ENCODE assay signal across 28 cellular contexts in genomic region chr9:109591691-109592090, GRCh38.
"Had no signal": no experiment of that assay in that cellular context is flagged by ENCODE, and none has a peak within 500 bp of the region (broad histone marks: within the 10 kb centered on the region; RNA-seq: fewer than 3 reads in every experiment).

No MANE protein-coding gene starts in this region.

- H3K4me3 Mint-ChIP-seq: effector memory CD8-positive, alpha-beta T cell; naive B cell; natural killer cell treated with Interleukin-12 subunit alpha and Interleukin-12 subunit beta and Interleukin-15 and Interleukin-18, amount 100 ng/mL, for 72 hours; neural crest cell; type B pancreatic cell had no signal

- H3K27ac Mint-ChIP-seq: effector memory CD8-positive, alpha-beta T cell; naive B cell; natural killer cell treated with Interleukin-12 subunit alpha and Interleukin-12 subunit beta and Interleukin-15 and Interleukin-18, amount 100 ng/mL, for 72 hours; type B pancreatic cell had no signal

- H3K27me3 ChIP-seq: esophagus squamous epithelium, heart right ventricle, neutrophil, right atrium auricular region, stomach, tibial artery had no signal

- H3K4me1 Mint-ChIP-seq: naive B cell, neural crest cell had no signal

- H3K4me3 ChIP-seq: esophagus squamous epithelium, heart right ventricle, lower lobe of right lung, prostate gland, right atrium auricular region, smooth muscle cell, stomach, tibial artery had no signal

- H3K27ac ChIP-seq: esophagus squamous epithelium, lower lobe of right lung, neutrophil, parathyroid adenoma, right atrium auricular region, stomach, tibial artery had no signal

- H3K36me3 Mint-ChIP-seq: naive B cell; natural killer cell treated with Interleukin-12 subunit alpha and Interleukin-12 subunit beta and Interleukin-15 and Interleukin-18, amount 100 ng/mL, for 72 hours; type B pancreatic cell had no signal

- H3K36me3 ChIP-seq: esophagus squamous epithelium, heart right ventricle, lower lobe of right lung, neutrophil, prostate gland, right atrium auricular region, stomach, tibial artery had no signal

- H3K9me3 ChIP-seq: lower lobe of right lung, neutrophil, prostate gland, tibial artery had no signal

- ATAC-seq: effector memory CD8-positive, alpha-beta T cell; natural killer cell treated with Interleukin-12 subunit alpha and Interleukin-12 subunit beta and Interleukin-15 and Interleukin-18, amount 100 ng/mL, for 72 hours; sciatic nerve had no signal

- DNase-seq: cortex of kidney; effector memory CD8-positive, alpha-beta T cell; erythroblast; esophagus squamous epithelium; foreskin melanocyte; glutamatergic neuron; hippocampal formation; left cardiac atrium; left ventricle myocardium superior; lower lobe of right lung; naive B cell; stimulated activated CD4-positive, alpha-beta T cell treated with anti-CD3 and anti-CD28 coated beads, Interleukin-12 subunit alpha, Interleukin-12 subunit beta, amount 100 ng/mL, for 4 hours; stimulated activated CD4-positive, alpha-beta T cell treated with anti-CD3 and anti-CD28 coated beads, Interleukin-1b, Interleukin-23, amount 100 ng/mL, for 48 hours; stimulated activated CD4-positive, alpha-beta T cell treated with anti-CD3 and anti-CD28 coated beads, Interleukin-4, amount 100 ng/mL, for 1 hour; stimulated activated CD8-positive, alpha-beta memory T cell treated with anti-CD3 and anti-CD28 coated beads, Interleukin-4, amount 100 ng/mL, for 48 hours; stimulated activated naive CD4-positive, alpha-beta T cell; stomach had no signal

- H3K4me1 ChIP-seq: esophagus squamous epithelium, lower lobe of right lung, parathyroid adenoma, prostate gland had no signal
